15 cellular contexts compared by ENCODE assay signal in the genomic region with DNA sequence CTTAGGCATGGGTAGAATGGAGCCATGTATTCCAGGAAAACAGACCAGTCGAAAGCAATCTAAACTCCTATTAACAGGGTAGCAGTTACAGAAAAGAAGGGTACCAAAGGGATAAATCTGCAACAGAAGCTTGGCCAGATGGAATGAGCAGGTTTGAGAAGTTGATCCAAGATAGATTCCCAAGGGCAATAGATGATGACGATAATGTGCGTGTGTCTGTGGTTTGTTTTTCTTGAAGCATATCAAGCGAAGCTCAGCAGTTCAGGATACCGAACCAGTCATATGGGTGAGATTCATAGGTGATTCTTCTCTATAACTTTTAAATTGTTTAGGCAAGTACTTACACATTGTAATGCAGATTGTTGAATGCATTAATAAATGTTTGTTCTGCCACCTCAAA.
A peak's percentile ranks its signal among the peaks of the same experiment; 100 is the strongest.
DNase-seq lines count a peak whose midpoint lies in the region; FAIRE-seq and TF ChIP-seq lines count a peak whose summit lies in the region.
"Had no signal": no experiment of that assay in that cellular context is flagged by ENCODE, and none has a peak within 500 bp of the region (broad histone marks: within the 10 kb centered on the region; RNA-seq: fewer than 3 reads in every experiment).

No MANE protein-coding gene starts in this region.

- peak overlapping the region; percentile 77 for H2AFZ ChIP-seq in keratinocyte (ENCODE audit: control insufficient read depth, low read length)

- H3K9me1 ChIP-seq in keratinocyte (ENCODE audit: control insufficient read depth, extremely low read depth, insufficient read depth, low read length): no peaks in the 10 kb centered on the region

- H3K79me2 ChIP-seq in keratinocyte (ENCODE audit: control insufficient read depth, insufficient read depth, low read length): no peaks in the 10 kb centered on the region

- FAIRE-seq in keratinocyte (lab: Jason Lieb, UNC) (peak; percentile 9), GM12891 (lab: Jason Lieb, UNC) (no peak)
- FAIRE-seq: A204.1, H54 had no signal

- no peaks in the 10 kb centered on the region for H4K20me1 ChIP-seq in keratinocyte (ENCODE audit: control insufficient read depth, extremely low read depth, insufficient read depth, low read length)

- H3K27ac ChIP-seq in keratinocyte (ENCODE audit: control insufficient read depth, insufficient read depth, low read length): peak overlapping the region; percentile 67

- peak overlapping the region; percentile 82 for H3K4me2 ChIP-seq in keratinocyte (ENCODE audit: control insufficient read depth, extremely low read depth, insufficient read depth, low read depth, low read length)

- H3K9me3 Mint-ChIP-seq in nephron progenitor cell: peaks cover 4% of the 10 kb centered on the region
- H3K9me3 Mint-ChIP-seq: HFFc6 had no signal

- H3K27me3 Mint-ChIP-seq in nephron progenitor cell (ENCODE audit: low read depth, poor library complexity): no peaks in the 10 kb centered on the region

- TF ChIP-seq CTCF in astrocyte of the spinal cord (IDR thresholded peaks at IDR 0.05; ENCODE audit: low read depth, low read length): no peak
- no peak for TF ChIP-seq CTCF in keratinocyte (optimal IDR thresholded peaks at IDR 0.05 in 1 of 3, IDR thresholded peaks at IDR 0.05 in 1 of 3, conservative IDR thresholded peaks at IDR 0.05 in 1 of 3; ENCODE audit: extremely low read depth in 1 of 3, insufficient read depth in 2 of 3, low read length in 3 of 3)
- no peak for TF ChIP-seq CTCF in nephron progenitor cell (IDR thresholded peaks at IDR 0.05)

- no peaks in the 10 kb centered on the region for H3K27me3 ChIP-seq in keratinocyte (ENCODE audit: control insufficient read depth, extremely low read depth, insufficient read depth, low read length)

- H3K36me3 Mint-ChIP-seq in nephron progenitor cell (ENCODE audit: low read depth): no peaks in the 10 kb centered on the region

- no peaks in the 10 kb centered on the region for H3K9me3 ChIP-seq in keratinocyte (ENCODE audit: control insufficient read depth, low read depth, low read length)

- no peak overlapping the region for H3K9ac ChIP-seq in keratinocyte (ENCODE audit: control insufficient read depth, extremely low read depth, insufficient read depth, low read length)

- H3K36me3 ChIP-seq in keratinocyte (ENCODE audit: control insufficient read depth in 2 of 2, extremely low read depth in 1 of 2, insufficient read depth in 2 of 2, low read length in 2 of 2): no peaks in the 10 kb centered on the region

- no peak for TF ChIP-seq POLR2A in GM12891 (IDR thresholded peaks at IDR 0.05; ENCODE audit: low read depth, low read length)

- no peak overlapping the region for H3K27ac Mint-ChIP-seq in nephron progenitor cell
- H3K27ac Mint-ChIP-seq: HFFc6 had no signal

- peaks cover 31% of the 10 kb centered on the region for H3K4me1 ChIP-seq in keratinocyte (ENCODE audit: control insufficient read depth, extremely low read depth, insufficient read depth, low read length)

- H3K4me3 ChIP-seq in astrocyte of the spinal cord (ENCODE audit: low read depth, low read length): no peak overlapping the region
- no peak overlapping the region for H3K4me3 ChIP-seq in keratinocyte (ENCODE audit: control insufficient read depth in 2 of 3, extremely low read depth in 1 of 3, insufficient read depth in 2 of 3, low read depth in 1 of 3, low read length in 3 of 3)

- in situ Hi-C loops in astrocyte of the spinal cord (cut with HindIII; ENCODE audit: low sequenced_read_pairs): no loop called here

- dilution Hi-C loops in keratinocyte (cut with MboI; ENCODE audit: extremely low pct_ligation_motif_present, low sequenced_read_pairs): no loop called here

- DNase-seq in DMS 273 treated with DMSO at 0.1 percent for 48 hours (lab: John Stamatoyannopoulos, UW): peak; percentile 91
- peak; percentile 39 for DNase-seq in NCI-H446 treated with DMSO at 0.1 percent for 48 hours (lab: John Stamatoyannopoulos, UW)
- peak; percentile 37 for DNase-seq in astrocyte of the spinal cord (ENCODE audit: low read depth, low spot score)
- DNase-seq in keratinocyte (ENCODE audit: low read depth, low spot score): no peak
- DNase-seq in kidney tubule cell (ENCODE audit: low spot score): no peak
- no peak for DNase-seq in GM12891 (ENCODE audit: insufficient read length, low spot score)
- no peak for DNase-seq in T1000 (lab: John Stamatoyannopoulos, UW)
- DNase-seq in nephron progenitor cell: no peak
- DNase-seq: C1 segment of cervical spinal cord, HFFc6, Kasumi-1, NCI-H510A, SHP77 treated with DMSO at 0.1 percent for 48 hours had no signal

- H3K4me1 Mint-ChIP-seq in nephron progenitor cell: peaks cover 9% of the 10 kb centered on the region

- H3K4me3 Mint-ChIP-seq in nephron progenitor cell: no peak overlapping the region
- H3K4me3 Mint-ChIP-seq: HFFc6 had no signal

TF ChIP-seq in GM12891, 5 proteins besides CTCF, POLR2A, EP300 and RAD21:
- TF ChIP-seq SPI1 (IDR thresholded peaks at IDR 0.05; ENCODE audit: low read depth, low read length) (no peak), POU2F2 (IDR thresholded peaks at IDR 0.05; ENCODE audit: low read depth, low read length) (no peak), POLR2AphosphoS5 (IDR thresholded peaks at IDR 0.05; ENCODE audit: low read depth, low read length) (no peak), TAF1 (IDR thresholded peaks at IDR 0.05; ENCODE audit: low read depth, low read length) (no peak), PAX5 (IDR thresholded peaks at IDR 0.05; ENCODE audit: insufficient read depth, low read length, severe bottlenecking) (no peak)
TF ChIP-seq in GM12891: peak in this region for 0.

Comparison
In these comparisons a context has a peak if more than half of its experiments do, and no peak if none do; other contexts are left out.
1. DNase-seq: peak in DMS 273 treated with DMSO at 0.1 percent for 48 hours (single experiment), NCI-H446 treated with DMSO at 0.1 percent for 48 hours (single experiment) and astrocyte of the spinal cord (single experiment); none in keratinocyte (single experiment), kidney tubule cell (single experiment), GM12891 (single experiment), T1000 (single experiment) and nephron progenitor cell (single experiment).